In the genomic region with DNA sequence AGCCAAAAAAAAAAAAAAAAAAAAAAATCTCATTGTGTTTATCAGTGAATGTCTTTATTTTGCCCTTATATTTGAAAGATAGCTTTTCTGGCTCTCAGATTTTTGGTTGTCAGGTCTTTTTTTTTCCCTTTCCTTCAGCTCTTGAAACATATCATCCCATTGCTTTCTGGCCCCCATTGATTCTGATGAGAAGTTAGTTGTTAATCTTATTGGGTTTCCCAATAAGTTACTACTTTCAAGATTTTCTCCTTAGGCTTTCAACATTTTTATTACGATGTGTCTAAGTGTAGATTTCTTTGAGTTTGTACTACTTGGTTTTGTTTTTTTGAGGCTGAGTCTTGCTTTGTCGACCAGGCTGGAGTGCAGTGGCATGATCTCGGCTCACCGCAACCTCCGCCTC, we compare ENCODE assay signal across 20 cellular contexts.
"Had no signal": no experiment of that assay in that cellular context is flagged by ENCODE, and none has a peak within 500 bp of the region (broad histone marks: within the 10 kb centered on the region; RNA-seq: fewer than 3 reads in every experiment).

No MANE protein-coding gene starts in this region.

- H3K27ac Mint-ChIP-seq: IgD-negative memory B cell had no signal

- H3K27ac ChIP-seq: RWPE1 had no signal

- ATAC-seq: Panc1, PC-3 had no signal

- H3K9me3 ChIP-seq: SK-N-SH had no signal

- H3K9ac ChIP-seq: SK-N-SH had no signal

- H3K4me2 ChIP-seq: SK-N-SH had no signal

- H3K4me1 Mint-ChIP-seq: IgD-negative memory B cell had no signal

- H3K36me3 Mint-ChIP-seq: IgD-negative memory B cell had no signal

- DNase-seq: KBM-7, NCI-H1092 treated with DMSO at 0.1 percent for 48 hours, NCI-H1436, NCI-H187, NCI-H2029, NCI-H2081 treated with DMSO at 0.1 percent for 48 hours, NCI-H2171, NCI-H226, NCI-H446, NCI-H510A, NCI-H524 treated with DMSO at 0.1 percent for 48 hours, NCI-H69, NCI-H774, PC-3, SHP77, SK-N-SH, SW 1271 had no signal
